18 cellular contexts compared by ENCODE assay signal in the genomic region with DNA sequence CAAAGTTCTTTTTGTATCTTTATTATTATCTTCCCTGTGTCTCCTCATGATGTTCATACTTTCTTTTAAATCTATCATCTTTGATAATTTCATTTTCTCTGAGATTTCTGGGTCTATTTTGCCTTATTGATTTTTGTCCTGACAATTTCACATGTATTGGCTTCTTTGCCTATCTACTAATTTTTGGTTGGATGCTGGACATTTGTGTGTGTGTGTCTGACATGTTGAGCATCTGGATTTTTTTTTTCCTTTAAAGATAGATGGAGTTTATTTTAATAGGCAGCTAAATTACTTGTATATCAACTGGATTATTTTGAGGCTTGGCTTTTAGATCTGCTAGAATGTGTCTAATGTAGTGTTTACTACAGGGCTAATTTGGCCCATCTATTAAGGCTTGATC.
A peak's percentile ranks its signal among the peaks of the same experiment; 100 is the strongest.
DNase-seq lines count a peak whose midpoint lies in the region; ATAC-seq and TF ChIP-seq lines count a peak whose summit lies in the region.
"Had no signal": no experiment of that assay in that cellular context is flagged by ENCODE, and none has a peak within 500 bp of the region (broad histone marks: within the 10 kb centered on the region; RNA-seq: fewer than 3 reads in every experiment).

No MANE protein-coding gene starts in this region.

- no peak overlapping the region for H2AFZ ChIP-seq in mammary epithelial cell (ENCODE audit: low read depth, low read length)

- H3K36me3 ChIP-seq in mammary epithelial cell (ENCODE audit: insufficient read depth, low read length) (no peaks in the 10 kb centered on the region), breast epithelium (no peaks in the 10 kb centered on the region), RWPE2 (ENCODE audit: low read depth) (0 out of 2 replicates have a peak, but pooled peaks cover 5% of the 10 kb centered on the region)
- H3K36me3 ChIP-seq: BLaER1 treated with 17β-estradiol and CSF1 and Interleukin-3, amounts not matched to agents 10 nM and 100 nM had no signal

- dilution Hi-C loops in mammary epithelial cell (cut with HindIII; ENCODE audit: low sequenced_read_pairs) = no loop called here

- H3K4me1 ChIP-seq in mammary epithelial cell (ENCODE audit: insufficient read depth, low read length) = peaks cover 26% of the 10 kb centered on the region
- H3K4me1 ChIP-seq in breast epithelium = no peaks in the 10 kb centered on the region
- peaks cover 21% of the 10 kb centered on the region for H3K4me1 ChIP-seq in RWPE2 (ENCODE audit: insufficient read depth, poor library complexity, severe bottlenecking)
- H3K4me1 ChIP-seq: A549, Caco-2 had no signal

- no TSS peak for BruUV-seq in mammary epithelial cell (replicated peaks; lab: Mats Ljungman, UMichigan)

- TF ChIP-seq CTCF in mammary epithelial cell (conservative IDR thresholded peaks at IDR 0.05 in 1 of 2, IDR thresholded peaks at IDR 0.05 in 1 of 2; ENCODE audit: extremely low read depth in 1 of 2, insufficient read depth in 1 of 2, low read depth in 1 of 2, low read length in 2 of 2) (no peak), breast epithelium (IDR thresholded peaks at IDR 0.05) (no peak), RWPE2 (IDR thresholded peaks at IDR 0.05; ENCODE audit: poor library complexity, severe bottlenecking) (no peak)

- H4K20me1 ChIP-seq in mammary epithelial cell (ENCODE audit: insufficient read depth, low read length) = no peaks in the 10 kb centered on the region
- H4K20me1 ChIP-seq: BLaER1 treated with 17β-estradiol and CSF1 and Interleukin-3, amounts not matched to agents 10 nM and 100 nM had no signal

- TF ChIP-seq POLR2A in breast epithelium (IDR thresholded peaks at IDR 0.05) = no peak

- in situ Hi-C loops in mammary epithelial cell (cut with MboI; ENCODE audit: low sequenced_read_pairs in 2 of 2) = no loop called here

- no peak overlapping the region for H3K4me2 ChIP-seq in mammary epithelial cell (ENCODE audit: insufficient read depth, low read depth, low read length)
- H3K4me2 ChIP-seq: A549; BLaER1 treated with 17β-estradiol and CSF1 and Interleukin-3, amounts not matched to agents 10 nM and 100 nM had no signal

- H3K27me3 ChIP-seq in mammary epithelial cell (ENCODE audit: insufficient read depth, low read length) (no peaks in the 10 kb centered on the region), breast epithelium (no peaks in the 10 kb centered on the region), RWPE2 (ENCODE audit: insufficient read depth, poor library complexity, severe bottlenecking) (no peaks in the 10 kb centered on the region)
- H3K27me3 ChIP-seq: BLaER1 treated with 17β-estradiol and CSF1 and Interleukin-3, amounts not matched to agents 10 nM and 100 nM had no signal

- H3K27ac ChIP-seq in mammary epithelial cell (ENCODE audit: insufficient read depth, low read depth, low read length) (peak overlapping the region; percentile 90), breast epithelium (no peak overlapping the region), RWPE2 (ENCODE audit: poor library complexity, severe bottlenecking) (peak overlapping the region; percentile 80), epithelial cell of prostate (peak overlapping the region; percentile 84)
- H3K27ac ChIP-seq: 22Rv1; A549; BLaER1 treated with 17β-estradiol and CSF1 and Interleukin-3, amounts not matched to agents 10 nM and 100 nM; C4-2B had no signal

- no peak for ATAC-seq in RWPE2 (ENCODE audit: low read depth)
- ATAC-seq: A549; CD8-positive, alpha-beta T cell had no signal

- intact Hi-C loops in mammary epithelial cell (cut with micrococcal nuclease) = no loop called here
- intact Hi-C loops in breast epithelium (cut with DNase I; ENCODE audit: low total_unique reads) = no loop called here

- H3K4me3 ChIP-seq in mammary epithelial cell (replicated peaks in 1 of 3; ENCODE audit: insufficient read depth in 1 of 3, low read depth in 2 of 3, low read length in 3 of 3) = no peak overlapping the region
- no peak overlapping the region for H3K4me3 ChIP-seq in breast epithelium
- H3K4me3 ChIP-seq in RWPE2 (ENCODE audit: severe bottlenecking) = no peak overlapping the region
- H3K4me3 ChIP-seq: A549; BLaER1 treated with 17β-estradiol and CSF1 and Interleukin-3, amounts not matched to agents 10 nM and 100 nM had no signal

- CTCF ChIA-PET in mammary epithelial cell (lab: Charles Lee; ENCODE audit: low non-redundant PET) = no interaction called here

- H3K9ac ChIP-seq in mammary epithelial cell (ENCODE audit: insufficient read depth, low read length) = no peak overlapping the region
- H3K9ac ChIP-seq: BLaER1 treated with 17β-estradiol and CSF1 and Interleukin-3, amounts not matched to agents 10 nM and 100 nM had no signal

- H3K79me2 ChIP-seq in mammary epithelial cell (ENCODE audit: insufficient read depth, low read length) = no peaks in the 10 kb centered on the region

- H3K9me3 ChIP-seq in mammary epithelial cell (replicated peaks; ENCODE audit: insufficient read depth, low read length) (peaks cover 22% of the 10 kb centered on the region), breast epithelium (peaks cover 2 to 8% of the 10 kb centered on the region in 2 donors), RWPE2 (ENCODE audit: severe bottlenecking) (peaks cover 12% of the 10 kb centered on the region)
- H3K9me3 ChIP-seq: A549, Caco-2 had no signal

- DNase-seq in mammary epithelial cell (no peak), breast epithelium (ENCODE audit: low spot score in 2 of 2) (no peak), RWPE2 (ENCODE audit: low spot score) (no peak), epithelial cell of prostate (ENCODE audit: low read depth, low spot score) (no peak), NCI-H1694 treated with DMSO at 0.1 percent for 48 hours (lab: John Stamatoyannopoulos, UW) (no peak), retina (no peak)
- no peak for DNase-seq in activated CD8-positive, alpha-beta memory T cell treated with anti-CD3 and anti-CD28 coated beads, Interleukin-2, amount 50 U/mL, for 4 hours
- DNase-seq: AML-193; Caco-2; Calu3; CD4-positive, alpha-beta T cell; CD8-positive, alpha-beta T cell; DMS79 treated with DMSO at 0.1 percent for 48 hours; GF-D8 had no signal

Comparison
In these comparisons a context has a peak if more than half of its experiments do, and no peak if none do; other contexts are left out.
1. H3K27ac ChIP-seq: peak in mammary epithelial cell (single experiment), RWPE2 (single experiment) and epithelial cell of prostate (single experiment); none in breast epithelium (0 of 2).